8 cellular contexts compared by ENCODE assay signal in genomic region chr21:17848228-17848627, GRCh38. TPM values are rescaled to one million over a fixed set of nuclear protein-coding genes. Genes with fewer than 3 reads are reported as not detected.
A peak's percentile ranks its signal among the peaks of the same experiment; 100 is the strongest.
DNase-seq lines count a peak whose midpoint lies in the region; ATAC-seq, FAIRE-seq and TF ChIP-seq lines count a peak whose summit lies in the region.

No MANE protein-coding gene starts in this region.

- H3K9me3 ChIP-seq in transverse colon = peaks cover 0 to 6% of the 10 kb centered on the region in 2 donors
- peaks cover 0 to 8% (median 0%) of the 10 kb centered on the region in 4 donors for H3K9me3 ChIP-seq in esophagus muscularis mucosa

- H3K36me3 Mint-ChIP-seq in mesothelial cell of epicardium = no peaks in the 10 kb centered on the region

- in situ Hi-C loops in transverse colon (cut with MboI; ENCODE audit: low pct_ligation_motif_present in 1 of 4, low pct_unique_long_range_greater_than_20kb in 1 of 4, low sequenced_read_pairs in 3 of 4) = no loop called here

- H3K4me1 Mint-ChIP-seq in mesothelial cell of epicardium = no peaks in the 10 kb centered on the region

- no peaks in the 10 kb centered on the region for H3K36me3 ChIP-seq in transverse colon
- no peaks in the 10 kb centered on the region for H3K36me3 ChIP-seq in esophagus muscularis mucosa

- DNase-seq in GM12892 (ENCODE audit: insufficient read length) (peak; percentile 10), HS-5 (ENCODE audit: low read depth) (peak; percentile 87), transverse colon (peak; percentile 35), mesothelial cell of epicardium (ENCODE audit: low spot score in 2 of 2, unreplicated experiment in 2 of 2) (no peak), ecto neural progenitor cell (ENCODE audit: low spot score) (no peak), esophagus muscularis mucosa (ENCODE audit: extremely low spot score) (no peak)

- 27% methylated on average over 3 of the region's 3 CpGs; no CpG with 5 or more reads in 1 of the 2 donors for WGBS in transverse colon (ENCODE audit: low coverage in 1 of 2), 2 donors
- WGBS in esophagus muscularis mucosa = 42% methylated on average over 3 of the region's 3 CpGs

- TF ChIP-seq POLR2A in GM12892 (IDR thresholded peaks at IDR 0.05; ENCODE audit: low read depth, low read length) (no peak), transverse colon (IDR thresholded peaks at IDR 0.05) (no peak), esophagus muscularis mucosa (IDR thresholded peaks at IDR 0.05; ENCODE audit: low read depth) (no peak)

- intact Hi-C loops in transverse colon (cut with DNase I; ENCODE audit: low total_unique reads) (no loop called here), esophagus muscularis mucosa (cut with DNase I) (no loop called here)

- H3K4me1 ChIP-seq in transverse colon = no peaks in the 10 kb centered on the region
- H3K4me1 ChIP-seq in esophagus muscularis mucosa = no peaks in the 10 kb centered on the region

- H3K27ac ChIP-seq in transverse colon = peak overlapping the region in 3 of 4 donors; percentile 12 to 58 (median 32)
- peak overlapping the region in 1 of 4 donors; percentile 28 for H3K27ac ChIP-seq in esophagus muscularis mucosa (replicated peaks in 1 of 4)

- ATAC-seq in GM21723 (IDR thresholded peaks at IDR 0.05; ENCODE audit: unreplicated experiment) (peak; percentile 95), esophagus mucosa (peak; percentile 47)

- TF ChIP-seq EP300 in transverse colon (IDR thresholded peaks at IDR 0.05; ENCODE audit: low read depth) (no peak), esophagus muscularis mucosa (IDR thresholded peaks at IDR 0.05) (no peak)

- peaks cover 14% of the 10 kb centered on the region for H3K27me3 Mint-ChIP-seq in mesothelial cell of epicardium (ENCODE audit: low read depth)

- H3K27ac Mint-ChIP-seq in mesothelial cell of epicardium = no peak overlapping the region

- H3K27me3 ChIP-seq in transverse colon = no peaks in the 10 kb centered on the region
- H3K27me3 ChIP-seq in esophagus muscularis mucosa = no peaks in the 10 kb centered on the region

- FAIRE-seq in GM12892 (lab: Jason Lieb, UNC) = peak; percentile 93

- no peaks in the 10 kb centered on the region for H3K9me3 Mint-ChIP-seq in mesothelial cell of epicardium

- no peak for TF ChIP-seq CTCF in transverse colon (IDR thresholded peaks at IDR 0.05)
- no peak for TF ChIP-seq CTCF in mesothelial cell of epicardium (IDR thresholded peaks at IDR 0.05; ENCODE audit: unreplicated experiment)
- no peak for TF ChIP-seq CTCF in esophagus muscularis mucosa (IDR thresholded peaks at IDR 0.05)

- H3K4me3 ChIP-seq in transverse colon (no peak overlapping the region), esophagus muscularis mucosa (no peak overlapping the region)

- no peak overlapping the region for H3K4me3 Mint-ChIP-seq in mesothelial cell of epicardium

RNA-seq across cellular contexts. Expression of gene C21orf91, which starts 29.1 kb away (rescaled TPM):
- 14.0 TPM for polyA plus RNA-seq in GM12892 (2012; ENCODE audit: missing spikeins)
- total RNA-seq in esophagus mucosa (18.2 TPM), transverse colon (10 to 100 TPM in 1 of 4 donors, 1 to 10 TPM in 3; 3.2 to 10.8 (median 5.6) TPM), mesothelial cell of epicardium (26.7 to 28.3 TPM (median 26.7 TPM) in 3 replicates), esophagus muscularis mucosa (10 to 100 TPM in 1 of 4 donors, 1 to 10 TPM in 3; 7.9 to 10.9 (median 9.1) TPM)

Comparison
In these comparisons a context has a peak if more than half of its experiments do, and no peak if none do; other contexts are left out.
1. DNase-seq: peak in GM12892 (single experiment), HS-5 (single experiment) and transverse colon (single experiment); none in mesothelial cell of epicardium (0 of 2), ecto neural progenitor cell (single experiment) and esophagus muscularis mucosa (single experiment).